Comparison of ENCODE assay signal across 8 cellular contexts in genomic region chr17:39928868-39929651, GRCh38. TPM values are rescaled to one million over a fixed set of nuclear protein-coding genes. Genes with fewer than 3 reads are reported as not detected.
DNase-seq lines count a peak whose midpoint lies in the region; ATAC-seq and TF ChIP-seq lines count a peak whose summit lies in the region.

No MANE protein-coding gene starts in this region.

- no peak for TF ChIP-seq CTCF in foreskin fibroblast (IDR thresholded peaks at IDR 0.05; ENCODE audit: low read depth, low read length)

- intact Hi-C loops in activated CD4-positive, alpha-beta memory T cell treated with anti-CD3 and anti-CD28 coated beads for 36 hours (cut with micrococcal nuclease) = loop anchor here (5.0 to 10.0 kb wide), 2 partner anchors 157 to 464 kb away; partner anchors contain the start of gene CDK12

- H3K4me3 Mint-ChIP-seq in activated CD4-positive, alpha-beta memory T cell treated with anti-CD3 and anti-CD28 coated beads for 36 hours = peak overlapping the region; percentile 32
- no peak overlapping the region for H3K4me3 Mint-ChIP-seq in activated CD4-positive, alpha-beta memory T cell treated with anti-CD3 and anti-CD28 coated beads, Interleukin-2, amount 10 ng/mL, durations not matched to agents 7 days and 5 days
- peak overlapping the region in 1 of 2 donors; percentile 51 for H3K4me3 Mint-ChIP-seq in stimulated activated naive B cell treated with anti-CD40 and anti-IgM and Interleukin-4, amounts not matched to agents 10 μg/mL and 1 μg/mL and 100 μg/mL, for 72 hours

- H3K4me3 ChIP-seq in foreskin fibroblast (ENCODE audit: low read depth in 1 of 2, low read length in 2 of 2) = no peak overlapping the region

- no peaks in the 10 kb centered on the region for H3K9me3 Mint-ChIP-seq in activated CD4-positive, alpha-beta memory T cell treated with anti-CD3 and anti-CD28 coated beads for 36 hours
- H3K9me3 Mint-ChIP-seq in activated CD4-positive, alpha-beta memory T cell treated with anti-CD3 and anti-CD28 coated beads, Interleukin-2, amount 10 ng/mL, durations not matched to agents 7 days and 5 days = no peaks in the 10 kb centered on the region
- H3K9me3 Mint-ChIP-seq in stimulated activated naive B cell treated with anti-CD40 and anti-IgM and Interleukin-4, amounts not matched to agents 10 μg/mL and 1 μg/mL and 100 μg/mL, for 72 hours = no peaks in the 10 kb centered on the region

- H3K27ac Mint-ChIP-seq in activated CD4-positive, alpha-beta memory T cell treated with anti-CD3 and anti-CD28 coated beads for 36 hours = no peak overlapping the region
- H3K27ac Mint-ChIP-seq in activated CD4-positive, alpha-beta memory T cell treated with anti-CD3 and anti-CD28 coated beads, Interleukin-2, amount 10 ng/mL, durations not matched to agents 7 days and 5 days = no peak overlapping the region
- peak overlapping the region; percentile 97 for H3K27ac Mint-ChIP-seq in stimulated activated naive B cell treated with anti-CD40 and anti-IgM and Interleukin-4, amounts not matched to agents 10 μg/mL and 1 μg/mL and 100 μg/mL, for 72 hours

- DNase-seq in activated CD4-positive, alpha-beta memory T cell treated with anti-CD3 and anti-CD28 coated beads for 36 hours = no peak
- DNase-seq in activated CD4-positive, alpha-beta memory T cell treated with anti-CD3 and anti-CD28 coated beads, Interleukin-2, amount 10 ng/mL, durations not matched to agents 7 days and 5 days = no peak
- peak; percentile 14 for DNase-seq in SKM-1 (lab: John Stamatoyannopoulos, UW; ENCODE audit: unreplicated experiment)
- DNase-seq in foreskin fibroblast = peak; percentile 83 to 85
- DNase-seq in stimulated activated naive B cell treated with anti-CD40 and anti-IgM and Interleukin-4, amounts not matched to agents 10 μg/mL and 1 μg/mL and 100 μg/mL, for 72 hours = no peak
- DNase-seq in NCI-H1417 treated with DMSO at 0.1 percent for 48 hours (lab: John Stamatoyannopoulos, UW) = no peak
- no peak for DNase-seq in stimulated activated CD8-positive, alpha-beta memory T cell treated with anti-CD3 and anti-CD28 coated beads, Interleukin-4, amount 100 ng/mL, for 48 hours

- ATAC-seq in stimulated activated naive B cell treated with anti-CD40 and anti-IgM and Interleukin-4, amounts not matched to agents 10 μg/mL and 1 μg/mL and 100 μg/mL, for 72 hours (replicated peaks) = peak; percentile 35 to 49
- ATAC-seq in GM19035 (IDR thresholded peaks at IDR 0.05; ENCODE audit: unreplicated experiment) = no peak

- peaks cover 2% of the 10 kb centered on the region for H3K36me3 Mint-ChIP-seq in activated CD4-positive, alpha-beta memory T cell treated with anti-CD3 and anti-CD28 coated beads for 36 hours
- H3K36me3 Mint-ChIP-seq in activated CD4-positive, alpha-beta memory T cell treated with anti-CD3 and anti-CD28 coated beads, Interleukin-2, amount 10 ng/mL, durations not matched to agents 7 days and 5 days (ENCODE audit: low read depth) = peaks cover 15% of the 10 kb centered on the region
- peaks cover 6% of the 10 kb centered on the region in 2 donors for H3K36me3 Mint-ChIP-seq in stimulated activated naive B cell treated with anti-CD40 and anti-IgM and Interleukin-4, amounts not matched to agents 10 μg/mL and 1 μg/mL and 100 μg/mL, for 72 hours

- CTCF ChIA-PET in activated CD4-positive, alpha-beta memory T cell treated with anti-CD3 and anti-CD28 coated beads for 36 hours (lab: Charles Lee) = interaction anchor here (0.8 to 0.9 kb wide), 3 partner anchors 29 to 307 kb away, joined by 3 to 4 read pairs (median 3); no protein-coding TSS in a partner anchor
- CTCF ChIA-PET in activated CD4-positive, alpha-beta memory T cell treated with anti-CD3 and anti-CD28 coated beads, Interleukin-2, amount 10 ng/mL, durations not matched to agents 7 days and 5 days (lab: Charles Lee) = interaction anchor here (0.6 kb wide), 1 partner anchor 51 kb away, joined by 4 read pairs; the partner anchor contains the start of gene PSMD3

- H3K27me3 Mint-ChIP-seq in activated CD4-positive, alpha-beta memory T cell treated with anti-CD3 and anti-CD28 coated beads for 36 hours = peaks cover 2% of the 10 kb centered on the region
- no peaks in the 10 kb centered on the region for H3K27me3 Mint-ChIP-seq in activated CD4-positive, alpha-beta memory T cell treated with anti-CD3 and anti-CD28 coated beads, Interleukin-2, amount 10 ng/mL, durations not matched to agents 7 days and 5 days
- H3K27me3 Mint-ChIP-seq in stimulated activated naive B cell treated with anti-CD40 and anti-IgM and Interleukin-4, amounts not matched to agents 10 μg/mL and 1 μg/mL and 100 μg/mL, for 72 hours = no peaks in the 10 kb centered on the region

- POLR2A ChIA-PET in activated CD4-positive, alpha-beta memory T cell treated with anti-CD3 and anti-CD28 coated beads for 36 hours (lab: Charles Lee) = interaction anchor here (0.6 to 2.1 kb wide), 3 partner anchors 9 to 51 kb away, joined by 3 to 6 read pairs (median 4); partner anchors contain the start of gene PSMD3
- POLR2A ChIA-PET in activated CD4-positive, alpha-beta memory T cell treated with anti-CD3 and anti-CD28 coated beads, Interleukin-2, amount 10 ng/mL, durations not matched to agents 7 days and 5 days (lab: Charles Lee) = interaction anchor here (1.2 to 2.4 kb wide), 5 partner anchors 9 to 52 kb away, joined by 3 to 11 read pairs (median 5); partner anchors contain the start of gene PSMD3

- peaks cover 41% of the 10 kb centered on the region for H3K4me1 Mint-ChIP-seq in activated CD4-positive, alpha-beta memory T cell treated with anti-CD3 and anti-CD28 coated beads for 36 hours (ENCODE audit: low read depth)
- peaks cover 47% of the 10 kb centered on the region for H3K4me1 Mint-ChIP-seq in activated CD4-positive, alpha-beta memory T cell treated with anti-CD3 and anti-CD28 coated beads, Interleukin-2, amount 10 ng/mL, durations not matched to agents 7 days and 5 days
- peaks cover 42 to 65% of the 10 kb centered on the region in 2 donors for H3K4me1 Mint-ChIP-seq in stimulated activated naive B cell treated with anti-CD40 and anti-IgM and Interleukin-4, amounts not matched to agents 10 μg/mL and 1 μg/mL and 100 μg/mL, for 72 hours

RNA-seq across cellular contexts. Expression of gene LRRC3C, which starts 1.5 kb away (rescaled TPM):
- total RNA-seq in activated CD4-positive, alpha-beta memory T cell treated with anti-CD3 and anti-CD28 coated beads for 36 hours = not detected
- not detected for total RNA-seq in activated CD4-positive, alpha-beta memory T cell treated with anti-CD3 and anti-CD28 coated beads, Interleukin-2, amount 10 ng/mL, durations not matched to agents 7 days and 5 days

RNA-seq across cellular contexts. Expression of gene ORMDL3, which starts 1.7 kb away (rescaled TPM):
- total RNA-seq in activated CD4-positive, alpha-beta memory T cell treated with anti-CD3 and anti-CD28 coated beads for 36 hours = 10 to 100 TPM; 53.7 to 58.3 TPM
- total RNA-seq in activated CD4-positive, alpha-beta memory T cell treated with anti-CD3 and anti-CD28 coated beads, Interleukin-2, amount 10 ng/mL, durations not matched to agents 7 days and 5 days = 100 to 1,000 TPM; 104 to 111 TPM

RNA-seq across cellular contexts. Expression of gene GSDMB, which starts 10.6 kb away (rescaled TPM):
- total RNA-seq in activated CD4-positive, alpha-beta memory T cell treated with anti-CD3 and anti-CD28 coated beads for 36 hours = 10 to 100 TPM; 26.4 to 30.2 TPM
- total RNA-seq in activated CD4-positive, alpha-beta memory T cell treated with anti-CD3 and anti-CD28 coated beads, Interleukin-2, amount 10 ng/mL, durations not matched to agents 7 days and 5 days = 10 to 100 TPM; 41.2 to 41.4 TPM

RNA-seq across cellular contexts. Expression of gene GSDMA, which starts 33.7 kb away (rescaled TPM):
- total RNA-seq in activated CD4-positive, alpha-beta memory T cell treated with anti-CD3 and anti-CD28 coated beads for 36 hours = under 1 TPM; 0.64 to 0.87 TPM
- under 1 TPM; 0.33 to 0.78 TPM for total RNA-seq in activated CD4-positive, alpha-beta memory T cell treated with anti-CD3 and anti-CD28 coated beads, Interleukin-2, amount 10 ng/mL, durations not matched to agents 7 days and 5 days

RNA-seq across cellular contexts. Expression of gene PSMD3, which starts 51.5 kb away (rescaled TPM):
- 100 to 1,000 TPM; 120 to 124 TPM for total RNA-seq in activated CD4-positive, alpha-beta memory T cell treated with anti-CD3 and anti-CD28 coated beads for 36 hours
- total RNA-seq in activated CD4-positive, alpha-beta memory T cell treated with anti-CD3 and anti-CD28 coated beads, Interleukin-2, amount 10 ng/mL, durations not matched to agents 7 days and 5 days = 10 to 100 TPM; 90.3 to 92.2 TPM

Comparison
In these comparisons a context has a peak if more than half of its experiments do, and no peak if none do; other contexts are left out.
1. DNase-seq: peak in SKM-1 (single experiment) and foreskin fibroblast (2 of 2); none in activated CD4-positive, alpha-beta memory T cell treated with anti-CD3 and anti-CD28 coated beads for 36 hours (single experiment), activated CD4-positive, alpha-beta memory T cell treated with anti-CD3 and anti-CD28 coated beads, Interleukin-2, amount 10 ng/mL, durations not matched to agents 7 days and 5 days (single experiment), stimulated activated naive B cell treated with anti-CD40 and anti-IgM and Interleukin-4, amounts not matched to agents 10 μg/mL and 1 μg/mL and 100 μg/mL, for 72 hours (single experiment), NCI-H1417 treated with DMSO at 0.1 percent for 48 hours (single experiment) and stimulated activated CD8-positive, alpha-beta memory T cell treated with anti-CD3 and anti-CD28 coated beads, Interleukin-4, amount 100 ng/mL, for 48 hours (single experiment).